In the genomic region with DNA sequence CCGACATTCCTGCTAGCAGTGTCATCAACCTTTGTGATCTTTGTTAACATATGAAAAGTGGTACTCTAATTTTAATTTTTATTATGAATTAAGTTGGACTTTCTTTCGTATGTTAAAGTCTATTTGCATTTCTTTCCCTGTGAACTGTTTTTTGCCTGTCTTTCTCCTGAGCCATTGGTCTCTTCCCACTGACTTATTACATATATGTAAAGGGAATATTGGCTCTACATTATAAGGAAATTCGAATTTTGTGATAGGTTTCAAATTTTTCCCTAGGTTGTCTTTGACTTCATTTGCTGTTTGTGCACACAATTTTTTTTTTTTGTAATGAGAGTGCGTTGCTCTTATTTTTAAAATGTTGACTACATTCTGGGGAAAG, we compare ENCODE assay signal across 9 cellular contexts. TPM values are rescaled to one million over a fixed set of nuclear protein-coding genes. Genes with fewer than 3 reads are reported as not detected.
DNase-seq lines count a peak whose midpoint lies in the region; ATAC-seq and TF ChIP-seq lines count a peak whose summit lies in the region.
"Had no signal": no experiment of that assay in that cellular context is flagged by ENCODE, and none has a peak within 500 bp of the region (broad histone marks: within the 10 kb centered on the region; RNA-seq: fewer than 3 reads in every experiment).

No MANE protein-coding gene starts in this region.

- peak overlapping the region; percentile 96 for H3K4me3 ChIP-seq in kidney epithelial cell (ENCODE audit: low read depth, low read length)

- H3K27me3 ChIP-seq in kidney epithelial cell (ENCODE audit: control insufficient read depth, insufficient read depth, low read length): no peaks in the 10 kb centered on the region

- H3K27ac Mint-ChIP-seq in activated naive CD4-positive, alpha-beta T cell treated with anti-CD3 and anti-CD28 coated beads, Interleukin-2, amount 50 U/mL, for 72 hours: peak overlapping the region; percentile 78 to 85

- H3K36me3 Mint-ChIP-seq in activated naive CD4-positive, alpha-beta T cell treated with anti-CD3 and anti-CD28 coated beads, Interleukin-2, amount 50 U/mL, for 72 hours: peaks cover 23 to 28% of the 10 kb centered on the region in 2 donors

- no peak for ATAC-seq in activated naive CD4-positive, alpha-beta T cell treated with anti-CD3 and anti-CD28 coated beads, Interleukin-2, amount 50 U/mL, for 72 hours
- no peak for ATAC-seq in HG02798 (IDR thresholded peaks at IDR 0.05; ENCODE audit: poor library complexity, unreplicated experiment)

- H3K27ac ChIP-seq in substantia nigra (ENCODE audit: low read depth, low read length, poor library complexity, severe bottlenecking): peak overlapping the region; percentile 80

- H3K9me3 Mint-ChIP-seq in activated naive CD4-positive, alpha-beta T cell treated with anti-CD3 and anti-CD28 coated beads, Interleukin-2, amount 50 U/mL, for 72 hours: peaks cover 0 to 4% of the 10 kb centered on the region in 2 donors

- TF ChIP-seq CTCF in kidney epithelial cell (IDR thresholded peaks at IDR 0.05; ENCODE audit: insufficient read depth, low read length, poor library complexity, severe bottlenecking): no peak

- H3K36me3 ChIP-seq in kidney epithelial cell (ENCODE audit: control insufficient read depth, insufficient read depth, low read length): no peaks in the 10 kb centered on the region

- peak; percentile 50 for DNase-seq in NCI-H82 (lab: John Stamatoyannopoulos, UW)
- DNase-seq in NCI-H82 treated with DMSO at 0.1 percent for 48 hours (lab: John Stamatoyannopoulos, UW; ENCODE audit: unreplicated experiment): no peak
- no peak for DNase-seq in activated naive CD4-positive, alpha-beta T cell treated with anti-CD3 and anti-CD28 coated beads, Interleukin-2, amount 50 U/mL, for 72 hours (ENCODE audit: low spot score in 2 of 2)
- no peak for DNase-seq in kidney epithelial cell (ENCODE audit: low read depth)
- no peak for DNase-seq in substantia nigra (lab: John Stamatoyannopoulos, UW)
- DNase-seq in NCI-H187 treated with DMSO at 0.1 percent for 48 hours (lab: John Stamatoyannopoulos, UW): no peak
- DNase-seq in NCI-H1092 (lab: John Stamatoyannopoulos, UW): no peak

RNA-seq across cellular contexts. Expression of gene CDC16, which starts 0.4 kb away (rescaled TPM):
- total RNA-seq in activated naive CD4-positive, alpha-beta T cell treated with anti-CD3 and anti-CD28 coated beads, Interleukin-2, amount 50 U/mL, for 72 hours: 100 to 1,000 TPM in 1 of 2 donors, 10 to 100 TPM in 1; 85.1 to 108 TPM
- 50.4 and 51.8 TPM in 2 replicates for total RNA-seq in kidney epithelial cell

RNA-seq across cellular contexts. Expression of gene UPF3A, which starts 47.1 kb away (rescaled TPM):
- 10 to 100 TPM; 42.2 to 76.8 TPM for total RNA-seq in activated naive CD4-positive, alpha-beta T cell treated with anti-CD3 and anti-CD28 coated beads, Interleukin-2, amount 50 U/mL, for 72 hours
- 22.5 and 30.7 TPM in 2 replicates for total RNA-seq in kidney epithelial cell

RNA-seq across cellular contexts. Expression of gene CFAP97D2, which starts 55.2 kb away (rescaled TPM):
- not detected for total RNA-seq in activated naive CD4-positive, alpha-beta T cell treated with anti-CD3 and anti-CD28 coated beads, Interleukin-2, amount 50 U/mL, for 72 hours
- total RNA-seq in kidney epithelial cell: not detected in 2 replicates
- total RNA-seq: renal cortical epithelial cell had no signal
